ENCODE assay signal across 38 cellular contexts in the genomic region with DNA sequence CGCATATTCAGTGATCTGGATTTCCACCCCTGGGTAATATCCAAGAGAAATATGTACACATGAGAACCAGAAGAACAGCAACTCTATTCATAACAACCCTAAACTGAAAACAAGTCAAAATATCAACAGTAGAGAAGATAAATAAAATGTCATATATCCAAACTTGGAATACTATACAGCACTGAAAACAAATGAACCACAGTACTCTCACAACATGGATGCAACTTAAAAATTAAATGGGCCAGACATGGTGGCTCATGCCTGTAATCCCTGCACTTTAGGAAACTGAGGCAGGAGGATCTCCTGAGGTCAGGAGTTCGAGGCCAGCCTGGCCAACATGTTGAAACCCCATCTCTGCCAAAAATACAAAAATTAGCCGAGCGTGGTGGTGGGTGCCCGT.
"Had no signal": no experiment of that assay in that cellular context is flagged by ENCODE, and none has a peak within 500 bp of the region (broad histone marks: within the 10 kb centered on the region; RNA-seq: fewer than 3 reads in every experiment).

No MANE protein-coding gene starts in this region.

- H3K4me1 ChIP-seq: adrenal gland, ascending aorta, body of pancreas, breast epithelium had no signal

- H3K36me3 Mint-ChIP-seq: activated naive CD4-positive, alpha-beta T cell treated with anti-CD3 and anti-CD28 coated beads, Interleukin-2, amount 10 ng/mL, durations not matched to agents 7 days and 5 days; activated naive CD8-positive, alpha-beta T cell treated with anti-CD3 and anti-CD28 coated beads for 36 hours; activated naive CD8-positive, alpha-beta T cell treated with anti-CD3 and anti-CD28 coated beads, Interleukin-2, amount 10 ng/mL, durations not matched to agents 7 days and 5 days; brain had no signal

- FAIRE-seq: astrocyte, colon had no signal

- H3K4me1 Mint-ChIP-seq: activated naive CD4-positive, alpha-beta T cell treated with anti-CD3 and anti-CD28 coated beads, Interleukin-2, amount 10 ng/mL, durations not matched to agents 7 days and 5 days; activated naive CD4-positive, alpha-beta T cell treated with anti-CD3 and anti-CD28 coated beads, Interleukin-2, amount 50 U/mL, for 24 hours; activated T-helper 17 cell treated with anti-CD3 and anti-CD28 coated beads, Interleukin-2, amount 50 U/mL, for 72 hours; central memory CD8-positive, alpha-beta T cell had no signal

- H3K4me3 ChIP-seq: adrenal gland, ascending aorta, body of pancreas, breast epithelium, cardiac muscle cell had no signal

- H3K27me3 Mint-ChIP-seq: activated naive CD4-positive, alpha-beta T cell treated with anti-CD3 and anti-CD28 coated beads, Interleukin-2, amount 50 U/mL, for 24 hours; activated naive CD8-positive, alpha-beta T cell treated with anti-CD3 and anti-CD28 coated beads for 36 hours; central memory CD8-positive, alpha-beta T cell had no signal

- H3K27ac Mint-ChIP-seq: activated naive CD4-positive, alpha-beta T cell treated with anti-CD3 and anti-CD28 coated beads for 36 hours; activated naive CD4-positive, alpha-beta T cell treated with anti-CD3 and anti-CD28 coated beads, Interleukin-2, amount 10 ng/mL, durations not matched to agents 7 days and 5 days; activated naive CD4-positive, alpha-beta T cell treated with anti-CD3 and anti-CD28 coated beads, Interleukin-2, amount 50 U/mL, for 24 hours; activated naive CD4-positive, alpha-beta T cell treated with anti-CD3 and anti-CD28 coated beads, Interleukin-2, amount 50 U/mL, for 72 hours; activated naive CD8-positive, alpha-beta T cell; activated naive CD8-positive, alpha-beta T cell treated with anti-CD3 and anti-CD28 coated beads for 36 hours; activated naive CD8-positive, alpha-beta T cell treated with anti-CD3 and anti-CD28 coated beads, Interleukin-2, amount 10 ng/mL, durations not matched to agents 7 days and 5 days; activated naive CD8-positive, alpha-beta T cell treated with anti-CD3 and anti-CD28 coated beads, Interleukin-2, amount 50 U/mL, for 24 hours; activated T-cell treated with anti-CD3 and anti-CD28 coated beads, Interleukin-2, amount 50 U/mL, for 72 hours; activated T-helper 1 cell treated with anti-CD3 and anti-CD28 coated beads, Interleukin-12 subunit alpha, Interleukin-12 subunit beta, Interleukin-2, Interleukin-4 antibody, amounts not matched to agents 30 ng/mL and 10 ng/mL and 1 ng/mL, durations not matched to agents 14 hours and 24 hours and 36 hours; activated T-helper 17 cell treated with anti-CD3 and anti-CD28 coated beads, Interleukin-2, amount 50 U/mL, for 72 hours; activated T-helper 2 cell treated with anti-CD3 and anti-CD28 coated beads, Interferon-gamma antibody, Interleukin-2, Interleukin-4, amounts not matched to agents 10 μg/mL and 5 μg/mL and 100 μg/mL, durations not matched to agents 14 hours and 24 hours and 36 hours had no signal

- H3K9me3 ChIP-seq: adrenal gland, ascending aorta, body of pancreas, breast epithelium had no signal

- H3K36me3 ChIP-seq: adrenal gland, ascending aorta, brain microvascular endothelial cell, breast epithelium, cardiac muscle cell had no signal

- H3K9me3 Mint-ChIP-seq: activated naive CD4-positive, alpha-beta T cell treated with anti-CD3 and anti-CD28 coated beads for 36 hours; activated naive CD4-positive, alpha-beta T cell treated with anti-CD3 and anti-CD28 coated beads, Interleukin-2, amount 10 ng/mL, durations not matched to agents 7 days and 5 days; activated naive CD4-positive, alpha-beta T cell treated with anti-CD3 and anti-CD28 coated beads, Interleukin-2, amount 50 U/mL, for 24 hours; activated naive CD4-positive, alpha-beta T cell treated with anti-CD3 and anti-CD28 coated beads, Interleukin-2, amount 50 U/mL, for 72 hours; central memory CD8-positive, alpha-beta T cell had no signal

- H3K4me3 Mint-ChIP-seq: activated naive CD4-positive, alpha-beta T cell treated with anti-CD3 and anti-CD28 coated beads for 36 hours; activated naive CD4-positive, alpha-beta T cell treated with anti-CD3 and anti-CD28 coated beads, Interleukin-2, amount 10 ng/mL, durations not matched to agents 7 days and 5 days; activated naive CD4-positive, alpha-beta T cell treated with anti-CD3 and anti-CD28 coated beads, Interleukin-2, amount 50 U/mL, for 24 hours; activated naive CD8-positive, alpha-beta T cell; activated naive CD8-positive, alpha-beta T cell treated with anti-CD3 and anti-CD28 coated beads for 36 hours; activated naive CD8-positive, alpha-beta T cell treated with anti-CD3 and anti-CD28 coated beads, Interleukin-2, amount 10 ng/mL, durations not matched to agents 7 days and 5 days; activated naive CD8-positive, alpha-beta T cell treated with anti-CD3 and anti-CD28 coated beads, Interleukin-2, amount 50 U/mL, for 24 hours; activated T-cell treated with anti-CD3 and anti-CD28 coated beads, Interleukin-2, amount 50 U/mL, for 4 hours; activated T-cell treated with anti-CD3 and anti-CD28 coated beads, Interleukin-2, amount 50 U/mL, for 72 hours; activated T-helper 1 cell treated with anti-CD3 and anti-CD28 coated beads, Interleukin-12 subunit alpha, Interleukin-12 subunit beta, Interleukin-2, Interleukin-4 antibody, amounts not matched to agents 30 ng/mL and 10 ng/mL and 1 ng/mL, durations not matched to agents 14 hours and 24 hours and 36 hours; activated T-helper 17 cell treated with anti-CD3 and anti-CD28 coated beads, Interleukin-2, amount 50 U/mL, for 72 hours; brain; central memory CD8-positive, alpha-beta T cell had no signal

- H3K27ac ChIP-seq: adrenal gland, ascending aorta, body of pancreas, brain microvascular endothelial cell, breast epithelium, cardiac muscle cell had no signal

- DNase-seq: activated effector memory CD4-positive, alpha-beta T cell treated with anti-CD3 and anti-CD28 coated beads, Interleukin-2, amount 50 U/mL, for 16 hours; activated effector memory CD4-positive, alpha-beta T cell treated with Interleukin-2 at 50 U/mL for 16 hours; activated gamma-delta T cell; activated gamma-delta T cell treated with Interleukin-2 at 50 U/mL for 16 hours; activated naive CD4-positive, alpha-beta T cell; activated naive CD4-positive, alpha-beta T cell treated with anti-CD3 and anti-CD28 coated beads for 36 hours; activated naive CD4-positive, alpha-beta T cell treated with anti-CD3 and anti-CD28 coated beads, Interleukin-2, amount 10 ng/mL, durations not matched to agents 7 days and 5 days; activated naive CD4-positive, alpha-beta T cell treated with anti-CD3 and anti-CD28 coated beads, Interleukin-2, amount 50 U/mL, for 16 hours; activated naive CD4-positive, alpha-beta T cell treated with Interleukin-2 at 50 U/mL for 16 hours; activated naive CD8-positive, alpha-beta T cell treated with anti-CD3 and anti-CD28 coated beads for 36 hours; activated naive CD8-positive, alpha-beta T cell treated with anti-CD3 and anti-CD28 coated beads, Interleukin-2, amount 10 ng/mL, durations not matched to agents 7 days and 5 days; activated naive CD8-positive, alpha-beta T cell treated with anti-CD3 and anti-CD28 coated beads, Interleukin-2, amount 50 U/mL, for 24 hours; activated T-cell treated with anti-CD3 and anti-CD28 coated beads, Interleukin-2, amount 50 U/mL, for 4 hours; activated T-cell treated with anti-CD3 and anti-CD28 coated beads, Interleukin-2, amount 50 U/mL, for 48 hours; activated T-cell treated with anti-CD3 and anti-CD28 coated beads, Interleukin-2, amount 50 U/mL, for 72 hours; adrenal gland; amniotic stem cell; amygdala; anterior cingulate cortex; aorta; body of pancreas; brain microvascular endothelial cell; caudate nucleus; central memory CD4-positive, alpha-beta T cell; cerebellar nuclear complex had no signal

- ATAC-seq: activated naive CD4-positive, alpha-beta T cell treated with anti-CD3 and anti-CD28 coated beads, Interleukin-2, amount 50 U/mL, for 72 hours; activated naive CD8-positive, alpha-beta T cell treated with anti-CD3 and anti-CD28 coated beads, Interleukin-2, amount 50 U/mL, for 24 hours; activated T-cell treated with anti-CD3 and anti-CD28 coated beads, Interleukin-2, amount 50 U/mL, for 4 hours; activated T-cell treated with anti-CD3 and anti-CD28 coated beads, Interleukin-2, amount 50 U/mL, for 72 hours; activated T-helper 17 cell treated with anti-CD3 and anti-CD28 coated beads, Interleukin-2, amount 50 U/mL, for 72 hours; body of pancreas had no signal

- H3K27me3 ChIP-seq: adrenal gland, ascending aorta, body of pancreas, brain microvascular endothelial cell, breast epithelium, cardiac muscle cell had no signal
